ENCODE assay signal across 8 cellular contexts in genomic region chrX:51496501-51497291, GRCh38. TPM values are rescaled to one million over a fixed set of nuclear protein-coding genes. Genes with fewer than 3 reads are reported as not detected.
DNase-seq lines count a peak whose midpoint lies in the region; ATAC-seq and TF ChIP-seq lines count a peak whose summit lies in the region.

TSS of gene NUDT11 (minus strand) at chrX:51496592. CDS start at chrX:51496444, 148 bp downstream.

- BruUV-seq in Calu3 (replicated peaks; lab: Mats Ljungman, UMichigan), result no TSS peak

- no peaks in the 10 kb centered on the region for H3K27me3 Mint-ChIP-seq in Calu3 (ENCODE audit: unreplicated experiment)
- peaks cover 11% of the 10 kb centered on the region for H3K27me3 Mint-ChIP-seq in brain

- H3K9me3 Mint-ChIP-seq in Calu3 (ENCODE audit: low read depth, unreplicated experiment), result no peaks in the 10 kb centered on the region
- H3K9me3 Mint-ChIP-seq in brain, result peaks cover 3 to 15% (median 7%) of the 10 kb centered on the region in 5 experiments

- ATAC-seq in HG02798 (IDR thresholded peaks at IDR 0.05; ENCODE audit: poor library complexity, unreplicated experiment) (peak; percentile 83), HG03342 (IDR thresholded peaks at IDR 0.05; ENCODE audit: unreplicated experiment) (no peak)

- intact Hi-C loops in Calu3 (cut with micrococcal nuclease; ENCODE audit: unreplicated experiment), result no loop called here

- peaks cover 14% of the 10 kb centered on the region for H3K36me3 Mint-ChIP-seq in Calu3 (ENCODE audit: insufficient read depth, unreplicated experiment)
- no peaks in the 10 kb centered on the region for H3K36me3 Mint-ChIP-seq in brain

- peak within 1 kb of the TSS; percentile 71 for H3K4me3 Mint-ChIP-seq in Calu3 (ENCODE audit: low read depth, unreplicated experiment)
- H3K4me3 Mint-ChIP-seq in brain, result peak within 1 kb of the TSS; percentile 82 to 93 (median 91)

- H3K27ac Mint-ChIP-seq in Calu3 (ENCODE audit: unreplicated experiment) (no peak within 1 kb of the TSS), brain (peak within 1 kb of the TSS; percentile 84 to 96 (median 94))

- DNase-seq in Calu3 (peak; percentile 63), SW 1271 (lab: John Stamatoyannopoulos, UW) (peak; percentile 0 to 31), iPS-NIHi7 (ENCODE audit: extremely low spot score) (peak; percentile 68), foreskin melanocyte (no peak)
- peak; percentile 46 for DNase-seq in stimulated activated CD4-positive, alpha-beta T cell treated with anti-CD3 and anti-CD28 coated beads, Interleukin-12 subunit alpha, Interleukin-12 subunit beta, amount 100 ng/mL, for 4 hours

- TF ChIP-seq CTCF in Calu3 (IDR thresholded peaks at IDR 0.05; ENCODE audit: unreplicated experiment) (no peak), brain (conservative IDR thresholded peaks at IDR 0.05) (no peak)

- no peaks in the 10 kb centered on the region for H3K4me1 Mint-ChIP-seq in Calu3 (ENCODE audit: low read depth, unreplicated experiment)
- H3K4me1 Mint-ChIP-seq in brain, result peaks cover 19% of the 10 kb centered on the region

- CTCF ChIA-PET in Calu3 (lab: Charles Lee), result interaction anchor here (1.0 kb wide), 1 partner anchor 9 kb away, joined by 4 read pairs; no protein-coding TSS in a partner anchor

RNA-seq across cellular contexts. Expression of gene NUDT11, which starts in this region (rescaled TPM):
- total RNA-seq in Calu3 (2022), result 1.3 and 1.4 TPM in 2 replicates
- polyA plus RNA-seq in brain (ENCODE audit: insufficient read depth, low read depth, low replicate concordance), result 17.4 TPM
